Comparison of ENCODE assay signal across 13 cellular contexts in genomic region chr4:88107406-88108107, GRCh38. TPM values are rescaled to one million over a fixed set of nuclear protein-coding genes. Genes with fewer than 3 reads are reported as not detected.
DNase-seq lines count a peak whose midpoint lies in the region; ATAC-seq, FAIRE-seq and TF ChIP-seq lines count a peak whose summit lies in the region.
"Had no signal": no experiment of that assay in that cellular context is flagged by ENCODE, and none has a peak within 500 bp of the region (broad histone marks: within the 10 kb centered on the region; RNA-seq: fewer than 3 reads in every experiment).

No MANE protein-coding gene starts in this region.

- no peak for TF ChIP-seq EP300 in tibial nerve (IDR thresholded peaks at IDR 0.05)

- H3K36me3 ChIP-seq in bronchial epithelial cell (ENCODE audit: control insufficient read depth, insufficient read depth, low read length) (no peaks in the 10 kb centered on the region), left lung (no peaks in the 10 kb centered on the region), tibial nerve (no peaks in the 10 kb centered on the region)
- H3K36me3 ChIP-seq: prostate gland had no signal

- WGBS in tibial nerve, 2 donors = 61 to 67% methylated on average over 2 of the region's 2 CpGs

- intact Hi-C loops in left lung (cut with DNase I) = no loop called here

- FAIRE-seq in bronchial epithelial cell (lab: Jason Lieb, UNC) = no peak
- FAIRE-seq: islet of Langerhans had no signal

- no peaks in the 10 kb centered on the region for H3K9me3 ChIP-seq in left lung
- no peaks in the 10 kb centered on the region for H3K9me3 ChIP-seq in tibial nerve
- H3K9me3 ChIP-seq: prostate gland had no signal

- peak; percentile 8 for DNase-seq in AG10803 (ENCODE audit: low read depth)
- peak; percentile 27 for DNase-seq in M059J (ENCODE audit: low read depth)
- DNase-seq in bronchial epithelial cell (ENCODE audit: low read depth) = peak; percentile 20
- no peak for DNase-seq in left lung
- no peak for DNase-seq in tibial nerve (ENCODE audit: low spot score in 2 of 2)
- no peak for DNase-seq in stimulated activated CD4-positive, alpha-beta T cell treated with anti-CD3 and anti-CD28 coated beads, Interleukin-4, amount 100 ng/mL, for 4 hours
- DNase-seq: NK-92 treated with Interleukin-12 subunit alpha and Interleukin-12 subunit beta, amount 100 ng/mL, for 24 hours had no signal

- H3K4me1 ChIP-seq in left lung = peaks cover 0 to 7% of the 10 kb centered on the region in 2 donors
- peaks cover 0 to 15% (median 0%) of the 10 kb centered on the region in 4 donors for H3K4me1 ChIP-seq in tibial nerve
- H3K4me1 ChIP-seq: prostate gland had no signal

- H3K27ac ChIP-seq in left lung = no peak overlapping the region
- no peak overlapping the region for H3K27ac ChIP-seq in tibial nerve
- H3K27ac ChIP-seq: KMS-11, prostate gland had no signal

- ATAC-seq in left lung = peak; percentile 71
- no peak for ATAC-seq in GM18907 (IDR thresholded peaks at IDR 0.05; ENCODE audit: unreplicated experiment)
- ATAC-seq in HG03521 (IDR thresholded peaks at IDR 0.05; ENCODE audit: unreplicated experiment) = no peak
- ATAC-seq: activated T-helper 17 cell treated with anti-CD3 and anti-CD28 coated beads, Interleukin-2, amount 50 U/mL, for 72 hours had no signal

- no peak for TF ChIP-seq CTCF in AG10803 (conservative IDR thresholded peaks at IDR 0.05; ENCODE audit: low read length)
- no peak for TF ChIP-seq CTCF in bronchial epithelial cell (IDR thresholded peaks at IDR 0.05; ENCODE audit: insufficient read depth, low read length, severe bottlenecking)
- TF ChIP-seq CTCF in left lung (IDR thresholded peaks at IDR 0.05) = no peak
- no peak for TF ChIP-seq CTCF in tibial nerve (IDR thresholded peaks at IDR 0.05)

- H3K27me3 ChIP-seq in bronchial epithelial cell (ENCODE audit: control insufficient read depth, insufficient read depth, low read length) (no peaks in the 10 kb centered on the region), left lung (no peaks in the 10 kb centered on the region), tibial nerve (no peaks in the 10 kb centered on the region)

- H3K4me3 ChIP-seq in AG10803 (ENCODE audit: low read length) (no peak overlapping the region), bronchial epithelial cell (ENCODE audit: low read depth, low read length) (no peak overlapping the region), left lung (no peak overlapping the region), tibial nerve (no peak overlapping the region)
- H3K4me3 ChIP-seq: prostate gland had no signal

- TF ChIP-seq POLR2A in tibial nerve (IDR thresholded peaks at IDR 0.05) = no peak

RNA-seq across cellular contexts. Expression of gene ABCG2, which starts 50.9 kb away (rescaled TPM):
- total RNA-seq in M059J (2014; rRNA removed; shearing (Covaris generic)) = 11.9 and 14.7 TPM in 2 replicates
- total RNA-seq in bronchial epithelial cell = under 0.01 and 0.38 TPM in 2 replicates
- 1 to 10 TPM; 5.1 to 7.9 TPM for total RNA-seq in left lung
- total RNA-seq in tibial nerve = 10 to 100 TPM in 2 of 4 donors, 1 to 10 TPM in 2; 5.3 to 12.0 (median 8.2) TPM

Comparison
In these comparisons a context has a peak if more than half of its experiments do, and no peak if none do; other contexts are left out.
1. DNase-seq: peak in AG10803 (single experiment), M059J (single experiment) and bronchial epithelial cell (single experiment); none in left lung (0 of 2), tibial nerve (0 of 2) and stimulated activated CD4-positive, alpha-beta T cell treated with anti-CD3 and anti-CD28 coated beads, Interleukin-4, amount 100 ng/mL, for 4 hours (0 of 2).